Comparison of ENCODE assay signal across 27 cellular contexts in genomic region chr10:28581916-28582315, GRCh38. TPM values are rescaled to one million over a fixed set of nuclear protein-coding genes. Genes with fewer than 3 reads are reported as not detected.
DNase-seq lines count a peak whose midpoint lies in the region; ATAC-seq, FAIRE-seq and TF ChIP-seq lines count a peak whose summit lies in the region.
"Had no signal": no experiment of that assay in that cellular context is flagged by ENCODE, and none has a peak within 500 bp of the region (broad histone marks: within the 10 kb centered on the region; RNA-seq: fewer than 3 reads in every experiment).

No MANE protein-coding gene starts in this region.

- H3K27ac Mint-ChIP-seq in IgD-negative memory B cell = peak overlapping the region in 2 of 3 donors; percentile 28 to 50
- no peak overlapping the region for H3K27ac Mint-ChIP-seq in astrocyte (ENCODE audit: unreplicated experiment)
- H3K27ac Mint-ChIP-seq in nephron progenitor cell = peak overlapping the region; percentile 47
- H3K27ac Mint-ChIP-seq: neural progenitor cell had no signal

- H3K27me3 Mint-ChIP-seq in IgD-negative memory B cell (no peaks in the 10 kb centered on the region), astrocyte (ENCODE audit: low read depth, unreplicated experiment) (no peaks in the 10 kb centered on the region), nephron progenitor cell (ENCODE audit: low read depth, poor library complexity) (no peaks in the 10 kb centered on the region)

- H3K36me3 Mint-ChIP-seq in IgD-negative memory B cell (peaks cover 5% of the 10 kb centered on the region), astrocyte (ENCODE audit: low read depth, unreplicated experiment) (peaks cover 8% of the 10 kb centered on the region), nephron progenitor cell (ENCODE audit: low read depth) (peaks cover 75% of the 10 kb centered on the region)

- no peak overlapping the region for H3K4me2 ChIP-seq in astrocyte (ENCODE audit: low read length)
- H3K4me2 ChIP-seq: neural progenitor cell had no signal

- DNase-seq in activated CD4-positive, CD25-positive, alpha-beta regulatory T cell (lab: John Stamatoyannopoulos, UW) = no peak
- DNase-seq in astrocyte (ENCODE audit: low read depth) (no peak), nephron progenitor cell (no peak), NCI-H748 treated with DMSO at 0.1 percent for 48 hours (lab: John Stamatoyannopoulos, UW) (no peak), hippocampal formation (lab: John Stamatoyannopoulos, UW) (no peak), NCI-H1694 (lab: John Stamatoyannopoulos, UW) (no peak)
- DNase-seq: activated CD4-positive, CD25-positive, alpha-beta regulatory T cell treated with anti-CD3 and anti-CD28 coated beads, Interleukin-2, amount 50 U/mL, for 72 hours; anterior cingulate cortex; central memory CD4-positive, alpha-beta T cell; COR-L47; DND-41; foreskin fibroblast; left ventricle myocardium inferior; midbrain; MM.1S; NCI-H2171 treated with DMSO at 0.1 percent for 48 hours; NCI-H524 treated with DMSO at 0.1 percent for 48 hours; RPMI8226; thyroid gland had no signal

- H3K9me3 Mint-ChIP-seq in IgD-negative memory B cell (no peaks in the 10 kb centered on the region), astrocyte (ENCODE audit: unreplicated experiment) (no peaks in the 10 kb centered on the region), nephron progenitor cell (no peaks in the 10 kb centered on the region)
- H3K9me3 Mint-ChIP-seq: neural progenitor cell had no signal

- no peaks in the 10 kb centered on the region for H3K27me3 ChIP-seq in astrocyte (ENCODE audit: insufficient read depth, low read length)
- H3K27me3 ChIP-seq: neural progenitor cell, thyroid gland had no signal

- H2AFZ ChIP-seq in astrocyte (ENCODE audit: low read depth, low read length) = no peak overlapping the region
- H2AFZ ChIP-seq: neural progenitor cell had no signal

- H3K4me1 Mint-ChIP-seq in IgD-negative memory B cell = peaks cover 23 to 44% (median 28%) of the 10 kb centered on the region in 3 donors
- H3K4me1 Mint-ChIP-seq in astrocyte (ENCODE audit: low read depth, unreplicated experiment) = peaks cover 30% of the 10 kb centered on the region
- peaks cover 3% of the 10 kb centered on the region for H3K4me1 Mint-ChIP-seq in nephron progenitor cell
- H3K4me1 Mint-ChIP-seq: neural progenitor cell had no signal

- no peak overlapping the region for H3K27ac ChIP-seq in astrocyte (ENCODE audit: low read depth, low read length)
- H3K27ac ChIP-seq: 22Rv1, left ventricle myocardium inferior, neural progenitor cell, prostate gland, SK-N-MC, thyroid gland had no signal

- no peaks in the 10 kb centered on the region for H3K9me3 ChIP-seq in astrocyte (ENCODE audit: insufficient read depth, low read depth, low read length)
- H3K9me3 ChIP-seq: left ventricle myocardium inferior, prostate gland, thyroid gland had no signal

- H3K4me1 ChIP-seq in astrocyte (ENCODE audit: insufficient read depth, low read length) = peaks cover 13% of the 10 kb centered on the region
- H3K4me1 ChIP-seq: neural progenitor cell, prostate gland had no signal

- H3K4me3 Mint-ChIP-seq in IgD-negative memory B cell = no peak overlapping the region
- no peak overlapping the region for H3K4me3 Mint-ChIP-seq in astrocyte (ENCODE audit: unreplicated experiment)
- no peak overlapping the region for H3K4me3 Mint-ChIP-seq in nephron progenitor cell
- H3K4me3 Mint-ChIP-seq: neural progenitor cell had no signal

- FAIRE-seq in astrocyte (lab: Jason Lieb, UNC) = peak; percentile 9
- FAIRE-seq: GM12892, K562 had no signal

- peaks cover 100% of the 10 kb centered on the region for H3K79me2 ChIP-seq in astrocyte (ENCODE audit: insufficient read depth, low read length)

- ATAC-seq in activated CD4-positive, CD25-positive, alpha-beta regulatory T cell treated with anti-CD3 and anti-CD28 coated beads, Interleukin-2, amount 50 U/mL, for 24 hours = peak; percentile 48 to 67
- ATAC-seq: K562 had no signal

- no peak overlapping the region for H3K4me3 ChIP-seq in astrocyte (ENCODE audit: insufficient read depth, low read depth, low read length)
- H3K4me3 ChIP-seq: K562, left ventricle myocardium inferior, neural progenitor cell, prostate gland, SK-N-MC, thyroid gland had no signal

- peaks cover 27% of the 10 kb centered on the region for H3K36me3 ChIP-seq in astrocyte (ENCODE audit: insufficient read depth, low read length)
- H3K36me3 ChIP-seq: prostate gland had no signal

- H3K9ac ChIP-seq in astrocyte (ENCODE audit: low read length) = no peak overlapping the region
- H3K9ac ChIP-seq: neural progenitor cell had no signal

- H4K20me1 ChIP-seq in astrocyte (ENCODE audit: insufficient read depth, low read length) = peaks cover 93% of the 10 kb centered on the region

- TF ChIP-seq CTCF in astrocyte (IDR thresholded peaks at IDR 0.05; ENCODE audit: insufficient read depth, low read depth, low read length) (no peak), nephron progenitor cell (IDR thresholded peaks at IDR 0.05) (no peak)

RNA-seq across cellular contexts. Expression of gene WAC, which starts 49.0 kb away (rescaled TPM):
- 118 TPM for polyA plus RNA-seq in IgD-negative memory B cell
- total RNA-seq in astrocyte = 112 and 123 TPM in 2 replicates
